Comparison of ENCODE assay signal across 16 cellular contexts in genomic region chr6:11373208-11373607, GRCh38.
DNase-seq lines count a peak whose midpoint lies in the region; ATAC-seq, FAIRE-seq and TF ChIP-seq lines count a peak whose summit lies in the region.
"Had no signal": no experiment of that assay in that cellular context is flagged by ENCODE, and none has a peak within 500 bp of the region (broad histone marks: within the 10 kb centered on the region; RNA-seq: fewer than 3 reads in every experiment).

No MANE protein-coding gene starts in this region.

- no peak overlapping the region for H3K4me3 ChIP-seq in HepG2 (replicated peaks in 1 of 3; ENCODE audit: insufficient read depth in 1 of 3, low read depth in 2 of 3, low read length in 3 of 3)
- H3K4me3 ChIP-seq in right lobe of liver, result no peak overlapping the region
- no peak overlapping the region for H3K4me3 ChIP-seq in GM12878
- H3K4me3 ChIP-seq in thyroid gland (replicated peaks in 1 of 3), result no peak overlapping the region
- H3K4me3 ChIP-seq: HAP-1 had no signal

- H3K79me2 ChIP-seq in HepG2 (ENCODE audit: insufficient read depth, low read length), result no peaks in the 10 kb centered on the region
- peaks cover 74% of the 10 kb centered on the region for H3K79me2 ChIP-seq in GM12878 (ENCODE audit: control insufficient read depth, insufficient read depth, low read length)

- BruUV-seq in HepG2 (replicated peaks; lab: Mats Ljungman, UMichigan) (no TSS peak), GM12878 (replicated peaks; lab: Mats Ljungman, UMichigan) (no TSS peak)

- H3K36me3 ChIP-seq in HepG2 (replicated peaks in 1 of 2; ENCODE audit: control insufficient read depth in 1 of 2, insufficient read depth in 2 of 2, low read length in 2 of 2) (no peaks in the 10 kb centered on the region), right lobe of liver (no peaks in the 10 kb centered on the region), GM12878 (ENCODE audit: control insufficient read depth in 2 of 2, insufficient read depth in 2 of 2, low read length in 1 of 2) (peaks cover 2 to 3% of the 10 kb centered on the region in 2 experiments; a peak in 3 of 4 replicates), thyroid gland (no peaks in the 10 kb centered on the region)
- H3K36me3 ChIP-seq: HAP-1 had no signal

- peaks cover 59% of the 10 kb centered on the region for H3K4me1 Mint-ChIP-seq in activated T-helper 17 cell treated with anti-CD3 and anti-CD28 coated beads, Interleukin-2, amount 50 U/mL, for 72 hours

- H3K9me3 Mint-ChIP-seq in activated T-helper 17 cell treated with anti-CD3 and anti-CD28 coated beads, Interleukin-2, amount 50 U/mL, for 72 hours, result peaks cover 4% of the 10 kb centered on the region

- H2AFZ ChIP-seq in HepG2 (ENCODE audit: low read length), result no peak overlapping the region
- no peak overlapping the region for H2AFZ ChIP-seq in GM12878 (ENCODE audit: control insufficient read depth, low read depth, low read length)

- H3K4me3 Mint-ChIP-seq in activated T-helper 17 cell treated with anti-CD3 and anti-CD28 coated beads, Interleukin-2, amount 50 U/mL, for 72 hours, result no peak overlapping the region

- TF ChIP-seq POLR2A in HepG2 (IDR thresholded peaks at IDR 0.05; ENCODE audit: insufficient read depth in 1 of 2, low read depth in 2 of 2, low read length in 2 of 2) (no peak), right lobe of liver (IDR thresholded peaks at IDR 0.05) (no peak), GM12878 (IDR thresholded peaks at IDR 0.05; ENCODE audit: low read depth, low read length) (no peak), thyroid gland (IDR thresholded peaks at IDR 0.05) (no peak)

- TF ChIP-seq CTCF in HepG2 (CRISPR knock-in tag; IDR thresholded peaks at IDR 0.05) (no peak), right lobe of liver (IDR thresholded peaks at IDR 0.05) (no peak), GM12878 (IDR thresholded peaks at IDR 0.05 in 2 of 3, conservative IDR thresholded peaks at IDR 0.05 in 1 of 3; ENCODE audit: control insufficient read depth in 2 of 3, extremely low read depth in 1 of 3, insufficient read depth in 1 of 3, low read depth in 3 of 3, low read length in 3 of 3) (no peak), thyroid gland (IDR thresholded peaks at IDR 0.05) (no peak)

- ATAC-seq in HepG2, result no peak
- ATAC-seq in right lobe of liver, result no peak
- no peak for ATAC-seq in GM12878
- no peak for ATAC-seq in activated T-helper 17 cell treated with anti-CD3 and anti-CD28 coated beads, Interleukin-2, amount 50 U/mL, for 72 hours (replicated peaks)
- ATAC-seq in HG02678 (IDR thresholded peaks at IDR 0.05; ENCODE audit: unreplicated experiment), result no peak

- H3K4me2 ChIP-seq in HepG2 (ENCODE audit: low read depth, low read length), result no peak overlapping the region
- peak overlapping the region; percentile 82 for H3K4me2 ChIP-seq in GM12878 (ENCODE audit: control insufficient read depth, insufficient read depth)

- peaks cover 57% of the 10 kb centered on the region for H3K36me3 Mint-ChIP-seq in activated T-helper 17 cell treated with anti-CD3 and anti-CD28 coated beads, Interleukin-2, amount 50 U/mL, for 72 hours (ENCODE audit: low read depth)

- DNase-seq in HepG2 (ENCODE audit: low spot score) (no peak), right lobe of liver (no peak), GM19239 (ENCODE audit: insufficient read length, low spot score) (no peak), GM12878 (ENCODE audit: low read depth, low spot score) (no peak), thyroid gland (no peak)
- DNase-seq: ACHN; C1 segment of cervical spinal cord; CD4-positive, alpha-beta memory T cell; DMS153; DMS79 treated with DMSO at 0.1 percent for 48 hours; GDM1 had no signal

- RAD21 ChIA-PET in GM12878 (lab: Charles Lee; ENCODE audit: unreplicated experiment), result interaction anchor here (0.7 to 3.6 kb wide), 17 partner anchors 9 to 151 kb away, joined by 3 to 55 read pairs (median 6); no protein-coding TSS in a partner anchor

- FAIRE-seq in HepG2 (lab: Jason Lieb, UNC) (no peak), GM19239 (lab: Jason Lieb, UNC) (peak; percentile 76), GM12878 (lab: Jason Lieb, UNC) (no peak)
- FAIRE-seq: H1, HTR-8/SVneo had no signal

- no peak for TF ChIP-seq EP300 in HepG2 (IDR thresholded peaks at IDR 0.05; ENCODE audit: low read depth in 2 of 2, low read length in 2 of 2)
- TF ChIP-seq EP300 in HepG2 (CRISPR knock-in tag; IDR thresholded peaks at IDR 0.05; ENCODE audit: borderline replicate concordance), result no peak
- TF ChIP-seq EP300 in GM12878 (IDR thresholded peaks at IDR 0.05; ENCODE audit: borderline replicate concordance in 1 of 2, control insufficient read depth in 1 of 2, low read depth in 2 of 2, low read length in 2 of 2), result no peak

- TF ChIP-seq RAD21 in HepG2 (CRISPR knock-in tag; IDR thresholded peaks at IDR 0.05) (no peak), GM12878 (IDR thresholded peaks at IDR 0.05; ENCODE audit: insufficient read depth, low read depth, low read length) (no peak)

- POLR2A ChIA-PET in HepG2 (lab: Yijun Ruan, JAX) (no interaction called here), GM12878 (lab: Charles Lee) (interaction anchor here (0.9 to 3.0 kb wide), 12 partner anchors 9 to 142 kb away, joined by 3 to 19 read pairs (median 6); no protein-coding TSS in a partner anchor)

- H3K9me3 ChIP-seq in HepG2 (ENCODE audit: low read length), result no peaks in the 10 kb centered on the region
- no peaks in the 10 kb centered on the region for H3K9me3 ChIP-seq in right lobe of liver
- H3K9me3 ChIP-seq in GM12878 (replicated peaks; ENCODE audit: control insufficient read depth, insufficient read depth, low read length), result peaks cover 6% of the 10 kb centered on the region
- H3K9me3 ChIP-seq in thyroid gland, result no peaks in the 10 kb centered on the region
- H3K9me3 ChIP-seq: HAP-1 had no signal

- CTCF ChIA-PET in HepG2 (lab: Yijun Ruan, JAX; ENCODE audit: low intra/inter-chr PET ratio, low total read pairs) (no interaction called here), GM12878 (lab: Yijun Ruan, JAX) (interaction anchor here (0.8 to 2.2 kb wide), 9 partner anchors 9 to 201 kb away, joined by 3 to 9 read pairs (median 4); no protein-coding TSS in a partner anchor)

- H3K27me3 Mint-ChIP-seq in activated T-helper 17 cell treated with anti-CD3 and anti-CD28 coated beads, Interleukin-2, amount 50 U/mL, for 72 hours, result no peaks in the 10 kb centered on the region
- H3K27me3 Mint-ChIP-seq: CD4-positive, alpha-beta memory T cell had no signal

- H3K27ac ChIP-seq in HepG2 (ENCODE audit: extremely low read length, insufficient read depth, low read length), result no peak overlapping the region
- no peak overlapping the region for H3K27ac ChIP-seq in right lobe of liver
- peak overlapping the region; percentile 89 for H3K27ac ChIP-seq in GM12878 (ENCODE audit: control insufficient read depth, insufficient read depth)
- no peak overlapping the region for H3K27ac ChIP-seq in thyroid gland

- H3K27me3 ChIP-seq in HepG2 (ENCODE audit: control insufficient read depth in 1 of 2, insufficient read depth in 2 of 2, low read length in 2 of 2) (no peaks in the 10 kb centered on the region), right lobe of liver (no peaks in the 10 kb centered on the region), GM12878 (replicated peaks in 1 of 2; ENCODE audit: control insufficient read depth in 2 of 2, insufficient read depth in 2 of 2, low read length in 1 of 2) (no peaks in the 10 kb centered on the region), thyroid gland (no peaks in the 10 kb centered on the region)

- H3K4me1 ChIP-seq in HepG2 (ENCODE audit: insufficient read depth, low read length) (peaks cover 58% of the 10 kb centered on the region), right lobe of liver (peaks cover 0 to 6% (median under 1%) of the 10 kb centered on the region in 4 donors), GM12878 (ENCODE audit: control insufficient read depth, insufficient read depth, low read length) (peaks cover 52% of the 10 kb centered on the region), thyroid gland (peaks cover 18% of the 10 kb centered on the region in 2 donors)
- H3K4me1 ChIP-seq: HAP-1 had no signal

- 100% methylated on average over 1 of the region's 1 CpG for WGBS in HepG2 (ENCODE audit: low lambda C conversion rate)
- 89% methylated on average over 1 of the region's 1 CpG for WGBS in right lobe of liver (ENCODE audit: insufficient coverage, low coverage, low lambda C conversion rate, missing lambda C conversion rate)
- WGBS in GM12878 (ENCODE audit: insufficient coverage, insufficient replicate concordance, low lambda C conversion rate, missing lambda C conversion rate), result 94% methylated on average over 1 of the region's 1 CpG
- 90 to 96% methylated on average over 1 of the region's 1 CpG for WGBS in thyroid gland, 2 donors

- in situ Hi-C loops in HepG2 (cut with HindIII; ENCODE audit: extremely low pct_ligation_motif_present, low pct_unique_long_range_greater_than_20kb), result no loop called here
- in situ Hi-C loops in GM12878 (cut with MboI), result no loop called here

- no peak overlapping the region for H3K27ac Mint-ChIP-seq in activated T-helper 17 cell treated with anti-CD3 and anti-CD28 coated beads, Interleukin-2, amount 50 U/mL, for 72 hours

- SMC1A ChIA-PET in GM12878 (lab: Charles Lee; ENCODE audit: uncharacterized antibody, unreplicated experiment), result interaction anchor here (0.8 to 5.7 kb wide), 22 partner anchors 9 to 142 kb away, joined by 3 to 83 read pairs (median 9); no protein-coding TSS in a partner anchor

- intact Hi-C loops in HepG2 (cut with micrococcal nuclease; ENCODE audit: unreplicated experiment) (no loop called here), right lobe of liver (cut with DNase I) (no loop called here), GM12878 (cut with micrococcal nuclease; ENCODE audit: unreplicated experiment) (loop anchor here (5.0 kb wide), 1 partner anchor 141 kb away; the partner anchor contains the start of gene NEDD9), thyroid gland (cut with DNase I) (no loop called here)

- H4K20me1 ChIP-seq in HepG2 (ENCODE audit: insufficient read depth, low read length) (no peaks in the 10 kb centered on the region), GM12878 (ENCODE audit: control insufficient read depth, insufficient read depth) (no peaks in the 10 kb centered on the region)

- no peak overlapping the region for H3K9ac ChIP-seq in HepG2 (ENCODE audit: insufficient read depth, low read depth, low read length)
- H3K9ac ChIP-seq in GM12878 (ENCODE audit: control insufficient read depth, insufficient read depth, low read length), result no peak overlapping the region

TF ChIP-seq in HepG2, 621 proteins besides CTCF, POLR2A, EP300 and RAD21:
- TF ChIP-seq ZNF557 (CRISPR knock-in tag; IDR thresholded peaks at IDR 0.05) (no peak), ZNF382 (CRISPR knock-in tag; IDR thresholded peaks at IDR 0.05; ENCODE audit: borderline replicate concordance) (0 out of 2 replicates have a peak, but pooled peaks have one; percentile 43), MXD4 (CRISPR knock-in tag; IDR thresholded peaks at IDR 0.05) (no peak), ZNF326 (CRISPR knock-in tag; IDR thresholded peaks at IDR 0.05; ENCODE audit: borderline replicate concordance) (no peak)

TF ChIP-seq in GM12878, 131 proteins besides CTCF, POLR2A, EP300 and RAD21 (continues in another document):
- TF ChIP-seq SPI1 (IDR thresholded peaks at IDR 0.05; ENCODE audit: borderline replicate concordance, insufficient read depth, low read depth, low read length) (peak; percentile 37; the same call in 1 of the 2 replicates), SMAD5 (IDR thresholded peaks at IDR 0.05; ENCODE audit: low read depth) (no peak), STAT1 (conservative IDR thresholded peaks at IDR 0.05) (no peak), NFIC (IDR thresholded peaks at IDR 0.05; ENCODE audit: low read depth, low read length) (no peak)
